ENCODE assay signal across 1 cellular context in genomic region chr1:151540982-151541377, GRCh38.
A peak's percentile ranks its signal among the peaks of the same experiment; 100 is the strongest.
TF ChIP-seq lines count a peak whose summit lies in the region.

No MANE protein-coding gene starts in this region.

TF ChIP-seq in HepG2, 621 proteins besides CTCF, POLR2A, EP300 and RAD21:
- 0 out of 2 replicates have a peak, but pooled peaks have one; percentile 1 for TF ChIP-seq ZNF274 (CRISPR knock-in tag; IDR thresholded peaks at IDR 0.05)
- TF ChIP-seq GPBP1L1 (CRISPR knock-in tag; IDR thresholded peaks at IDR 0.05): no peak
- 0 out of 2 replicates have a peak, but pooled peaks have one; percentile 8 for TF ChIP-seq ZNF747 (CRISPR knock-in tag; IDR thresholded peaks at IDR 0.05; ENCODE audit: borderline replicate concordance)
- TF ChIP-seq ZNF329 (CRISPR knock-in tag; IDR thresholded peaks at IDR 0.05; ENCODE audit: low read depth): no peak
- TF ChIP-seq SRY (CRISPR knock-in tag; IDR thresholded peaks at IDR 0.05): 0 out of 2 replicates have a peak, but pooled peaks have one; percentile 6
- 0 out of 2 replicates have a peak, but pooled peaks have one; percentile 9 for TF ChIP-seq FLYWCH1 (CRISPR knock-in tag; IDR thresholded peaks at IDR 0.05)
- TF ChIP-seq ZNF337 (CRISPR knock-in tag; IDR thresholded peaks at IDR 0.05; ENCODE audit: borderline replicate concordance, low read depth): no peak
- TF ChIP-seq HNF4A (CRISPR knock-in tag; IDR thresholded peaks at IDR 0.05): no peak
